19 cellular contexts compared by ENCODE assay signal in the genomic region with DNA sequence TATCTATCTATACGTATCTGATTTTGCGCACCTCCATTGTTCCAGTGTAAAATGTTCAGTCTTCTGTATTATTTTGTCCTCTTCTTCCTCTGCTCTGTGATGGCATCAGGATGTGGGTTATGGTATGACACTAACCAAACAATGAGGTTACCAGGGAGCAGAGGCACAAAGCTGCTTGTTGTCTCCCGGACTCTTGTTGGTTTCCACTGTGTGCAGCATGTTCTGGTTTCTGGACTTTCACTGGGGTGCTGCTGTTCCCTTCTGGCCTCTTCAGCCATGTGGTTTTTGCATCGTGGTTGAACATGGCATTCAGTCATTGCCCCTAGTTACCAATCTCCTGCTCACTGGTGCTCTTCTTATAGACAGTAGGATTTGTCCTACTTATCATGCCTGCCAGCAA.
"Had no signal": no experiment of that assay in that cellular context is flagged by ENCODE, and none has a peak within 500 bp of the region (broad histone marks: within the 10 kb centered on the region; RNA-seq: fewer than 3 reads in every experiment).

No MANE protein-coding gene starts in this region.

- H3K36me3 ChIP-seq: adrenal gland, gastroesophageal sphincter, heart right ventricle, neural progenitor cell, prostate gland, sigmoid colon, upper lobe of left lung had no signal

- H3K27me3 Mint-ChIP-seq: memory B cell; stimulated activated memory B cell treated with anti-CD40 and anti-IgM and Interleukin-4, amounts not matched to agents 10 μg/mL and 1 μg/mL and 100 μg/mL, for 72 hours had no signal

- H2AFZ ChIP-seq: neural progenitor cell had no signal

- H3K9me3 ChIP-seq: adrenal gland, gastroesophageal sphincter, prostate gland, sigmoid colon, testis, upper lobe of left lung had no signal

- H3K27me3 ChIP-seq: adrenal gland, gastroesophageal sphincter, heart right ventricle, neural progenitor cell, sigmoid colon, testis, upper lobe of left lung had no signal

- H3K9ac ChIP-seq: neural progenitor cell had no signal

- H3K27ac ChIP-seq: adrenal gland, gastroesophageal sphincter, heart right ventricle, neural progenitor cell, prostate gland, sigmoid colon, testis, upper lobe of left lung had no signal

- H3K4me1 Mint-ChIP-seq: memory B cell; stimulated activated memory B cell treated with anti-CD40 and anti-IgM and Interleukin-4, amounts not matched to agents 10 μg/mL and 1 μg/mL and 100 μg/mL, for 72 hours had no signal

- DNase-seq: activated CD4-positive, alpha-beta T cell treated with anti-CD3 and anti-CD28 coated beads, Interleukin-2, amount 50 U/mL, for 4 hours; activated effector memory CD4-positive, alpha-beta T cell treated with anti-CD3 and anti-CD28 coated beads, Interleukin-2, amount 50 U/mL, for 16 hours; activated T-cell treated with anti-CD3 and anti-CD28 coated beads, Interleukin-2, amount 50 U/mL, for 72 hours; adrenal gland; effector CD4-positive, alpha-beta T cell; heart right ventricle; left ventricle myocardium superior; sigmoid colon; stimulated activated CD4-positive, alpha-beta T cell treated with anti-CD3 and anti-CD28 coated beads, Interleukin-4, amount 100 ng/mL, for 4 hours; testis; upper lobe of left lung had no signal

- ATAC-seq: activated naive CD4-positive, alpha-beta T cell treated with anti-CD3 and anti-CD28 coated beads, Interleukin-2, amount 50 U/mL, for 72 hours; activated T-cell treated with anti-CD3 and anti-CD28 coated beads, Interleukin-2, amount 50 U/mL, for 72 hours; esophagus mucosa; gastroesophageal sphincter; heart right ventricle; left ventricle myocardium superior; stimulated activated memory B cell treated with anti-CD40 and anti-IgM and Interleukin-4, amounts not matched to agents 10 μg/mL and 1 μg/mL and 100 μg/mL, for 72 hours had no signal

- H3K9me3 Mint-ChIP-seq: activated naive CD4-positive, alpha-beta T cell treated with anti-CD3 and anti-CD28 coated beads, Interleukin-2, amount 50 U/mL, for 72 hours; memory B cell; neural progenitor cell; stimulated activated memory B cell treated with anti-CD40 and anti-IgM and Interleukin-4, amounts not matched to agents 10 μg/mL and 1 μg/mL and 100 μg/mL, for 72 hours; T-helper 2 cell treated with Interferon-gamma antibody and Interleukin-4, amounts not matched to agents 5 μg/mL and 100 μg/mL, for 36 hours had no signal

- H3K4me3 ChIP-seq: adrenal gland, gastroesophageal sphincter, heart right ventricle, neural progenitor cell, prostate gland, sigmoid colon, testis, upper lobe of left lung had no signal

- H3K4me2 ChIP-seq: neural progenitor cell had no signal

- H3K4me3 Mint-ChIP-seq: activated T-cell treated with anti-CD3 and anti-CD28 coated beads, Interleukin-2, amount 50 U/mL, for 72 hours; memory B cell; neural progenitor cell; stimulated activated memory B cell treated with anti-CD40 and anti-IgM and Interleukin-4, amounts not matched to agents 10 μg/mL and 1 μg/mL and 100 μg/mL, for 72 hours; T-helper 2 cell treated with Interferon-gamma antibody and Interleukin-4, amounts not matched to agents 5 μg/mL and 100 μg/mL, for 36 hours had no signal

- H3K36me3 Mint-ChIP-seq: activated naive CD4-positive, alpha-beta T cell treated with anti-CD3 and anti-CD28 coated beads, Interleukin-2, amount 50 U/mL, for 72 hours; memory B cell; neural progenitor cell; stimulated activated memory B cell treated with anti-CD40 and anti-IgM and Interleukin-4, amounts not matched to agents 10 μg/mL and 1 μg/mL and 100 μg/mL, for 72 hours had no signal

- H3K27ac Mint-ChIP-seq: activated naive CD4-positive, alpha-beta T cell treated with anti-CD3 and anti-CD28 coated beads, Interleukin-2, amount 50 U/mL, for 72 hours; activated T-cell treated with anti-CD3 and anti-CD28 coated beads, Interleukin-2, amount 50 U/mL, for 72 hours; memory B cell; neural progenitor cell; stimulated activated memory B cell treated with anti-CD40 and anti-IgM and Interleukin-4, amounts not matched to agents 10 μg/mL and 1 μg/mL and 100 μg/mL, for 72 hours; T-helper 2 cell treated with Interferon-gamma antibody and Interleukin-4, amounts not matched to agents 5 μg/mL and 100 μg/mL, for 36 hours had no signal

- H3K4me1 ChIP-seq: adrenal gland, gastroesophageal sphincter, heart right ventricle, neural progenitor cell, prostate gland, sigmoid colon, testis, upper lobe of left lung had no signal
